7 cellular contexts compared by ENCODE assay signal in the genomic region with DNA sequence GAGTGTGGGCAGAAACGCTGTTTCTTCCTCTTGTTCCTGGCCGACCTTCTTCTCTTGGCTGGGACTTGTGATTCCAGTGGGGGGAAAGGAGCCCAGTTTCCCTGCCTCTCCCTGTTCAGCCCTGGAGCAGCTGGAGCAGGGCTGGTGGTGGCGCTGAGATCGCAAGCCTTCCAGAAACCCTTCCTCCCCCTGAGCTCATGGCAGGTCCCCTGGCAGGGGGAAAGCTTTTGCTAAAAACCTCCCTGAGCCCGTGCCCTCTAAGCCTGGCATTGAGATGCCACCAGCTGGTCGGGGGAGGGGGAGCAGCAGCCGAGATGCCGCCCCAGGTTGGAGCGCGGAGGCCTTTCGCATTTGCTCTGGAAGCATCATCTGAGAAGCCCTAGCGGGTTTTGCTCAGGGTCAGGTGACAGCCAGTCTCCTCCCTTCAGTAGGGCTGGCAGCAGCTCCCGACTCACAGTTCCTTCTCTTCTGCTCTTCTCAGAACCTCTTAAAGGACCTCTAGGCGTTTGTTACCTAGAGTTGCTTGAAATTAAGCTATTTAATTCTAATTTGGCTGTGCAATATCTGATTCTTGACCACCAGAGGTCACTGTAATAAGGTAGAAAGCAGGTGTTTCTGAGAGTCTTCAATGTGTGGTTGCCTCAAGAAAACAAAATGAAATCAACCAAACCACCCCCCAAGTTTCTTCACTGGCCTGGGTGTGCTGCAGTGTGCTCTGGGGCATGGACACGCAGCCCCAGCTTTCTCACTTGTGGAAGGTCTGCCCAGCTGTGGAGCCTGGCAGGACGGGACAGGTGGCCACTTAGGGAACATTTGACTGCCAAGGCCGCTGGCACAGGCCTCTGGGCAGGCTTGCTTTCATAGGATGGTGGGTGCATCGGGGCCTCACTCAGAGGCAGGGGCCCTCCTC.
DNase-seq lines count a peak whose midpoint lies in the region; ATAC-seq and TF ChIP-seq lines count a peak whose summit lies in the region.

No MANE protein-coding gene starts in this region.

- H3K9me2 ChIP-seq in Loucy (replicated peaks; ENCODE audit: low read depth, low read length) = no peaks in the 10 kb centered on the region

- no peaks in the 10 kb centered on the region for H3K9me3 ChIP-seq in Loucy (ENCODE audit: insufficient read depth, low read depth, low read length)
- H3K9me3 ChIP-seq in MG63 = no peaks in the 10 kb centered on the region

- H3F3A ChIP-seq in Loucy (ENCODE audit: low read depth) = no peaks in the 10 kb centered on the region

- H3K27me3 ChIP-seq in Loucy (ENCODE audit: insufficient read depth, low read length, poor library complexity, severe bottlenecking) = no peaks in the 10 kb centered on the region
- no peaks in the 10 kb centered on the region for H3K27me3 ChIP-seq in MG63

- peak; percentile 72 for TF ChIP-seq CTCF in Loucy (conservative IDR thresholded peaks at IDR 0.05; ENCODE audit: low read length)

- H4K20me1 ChIP-seq in Loucy (ENCODE audit: insufficient read depth, low read length, poor library complexity, severe bottlenecking) = no peaks in the 10 kb centered on the region

- H3K9ac ChIP-seq in Loucy (ENCODE audit: low read depth, low read length, poor library complexity, severe bottlenecking) = no peak overlapping the region

- DNase-seq in ELR (ENCODE audit: low read depth) (peak; percentile 55), UCSD-AML1 (lab: John Stamatoyannopoulos, UW; ENCODE audit: unreplicated experiment) (peak; percentile 19), hippocampal formation (lab: John Stamatoyannopoulos, UW) (peak; percentile 26 to 44), MG63 (no peak)

- ATAC-seq in HG02852 (IDR thresholded peaks at IDR 0.05; ENCODE audit: unreplicated experiment) = no peak

- H3K79me2 ChIP-seq in Loucy (ENCODE audit: insufficient read depth, low read length) = no peaks in the 10 kb centered on the region

- no peaks in the 10 kb centered on the region for H3K4me1 ChIP-seq in Loucy (ENCODE audit: insufficient read depth, low read length, poor library complexity, severe bottlenecking)

- no peak overlapping the region for H2AFZ ChIP-seq in Loucy (ENCODE audit: low read length)

- peak overlapping the region; percentile 6 for H3K27ac ChIP-seq in temporal lobe (ENCODE audit: low read depth, low read length)

- H3K4me2 ChIP-seq in Loucy (ENCODE audit: low read depth, low read length, poor library complexity, severe bottlenecking) = no peak overlapping the region

- H3K4me3 ChIP-seq in Loucy (ENCODE audit: low read length, poor library complexity, severe bottlenecking) (no peak overlapping the region), MG63 (no peak overlapping the region)

- H3K36me3 ChIP-seq in Loucy (ENCODE audit: insufficient read depth, low read length) = no peaks in the 10 kb centered on the region
- no peaks in the 10 kb centered on the region for H3K36me3 ChIP-seq in MG63
